1 cellular context compared by ENCODE assay signal in the genomic region with DNA sequence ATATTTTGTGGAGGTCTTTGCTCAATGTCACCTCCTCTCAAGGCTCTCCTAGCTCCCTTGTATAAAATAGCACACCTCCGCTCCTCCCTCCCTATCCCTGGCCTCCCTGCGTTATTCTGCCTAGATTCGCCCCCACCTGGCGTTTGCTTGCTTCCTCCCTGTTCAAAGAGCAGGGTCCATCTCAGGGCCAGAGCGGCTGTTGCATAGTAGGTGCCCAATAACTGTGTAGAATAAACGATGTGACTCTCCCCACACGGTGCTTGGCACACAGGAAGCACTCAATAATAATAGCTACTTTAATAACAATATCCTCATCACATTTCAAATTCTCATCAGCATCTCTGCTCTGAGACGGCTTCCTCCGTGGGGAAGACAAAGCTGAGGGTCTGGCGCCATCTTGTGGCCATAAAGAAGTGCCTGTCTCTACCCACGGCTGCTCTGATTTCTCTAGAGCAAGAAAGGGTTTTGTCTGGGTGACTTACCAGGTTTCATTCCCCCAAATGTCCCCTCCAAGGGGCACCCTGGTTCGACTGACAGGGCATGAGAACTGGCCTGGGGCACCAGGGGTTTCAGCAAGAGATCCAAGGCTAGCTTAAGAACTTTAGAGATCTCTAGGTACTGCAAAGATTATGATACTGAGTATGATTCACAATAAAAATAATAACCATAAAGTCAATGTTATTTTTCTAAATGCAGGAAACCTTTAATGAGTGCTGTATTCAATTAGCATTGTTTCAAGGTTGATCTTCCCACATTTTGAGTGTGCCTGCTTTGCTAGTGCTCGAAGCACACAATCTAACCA.
TF ChIP-seq lines count a peak whose summit lies in the region.

No MANE protein-coding gene starts in this region.

TF ChIP-seq in K562, 482 proteins besides CTCF, POLR2A, EP300 and RAD21 (continued from another document):
- TF ChIP-seq ZNF395 (CRISPR knock-in tag; IDR thresholded peaks at IDR 0.05), result no peak
- no peak for TF ChIP-seq ILF3 (IDR thresholded peaks at IDR 0.05; ENCODE audit: borderline replicate concordance)
TF ChIP-seq in K562: peak in this region for 12.
